8 cellular contexts compared by ENCODE assay signal in the genomic region with DNA sequence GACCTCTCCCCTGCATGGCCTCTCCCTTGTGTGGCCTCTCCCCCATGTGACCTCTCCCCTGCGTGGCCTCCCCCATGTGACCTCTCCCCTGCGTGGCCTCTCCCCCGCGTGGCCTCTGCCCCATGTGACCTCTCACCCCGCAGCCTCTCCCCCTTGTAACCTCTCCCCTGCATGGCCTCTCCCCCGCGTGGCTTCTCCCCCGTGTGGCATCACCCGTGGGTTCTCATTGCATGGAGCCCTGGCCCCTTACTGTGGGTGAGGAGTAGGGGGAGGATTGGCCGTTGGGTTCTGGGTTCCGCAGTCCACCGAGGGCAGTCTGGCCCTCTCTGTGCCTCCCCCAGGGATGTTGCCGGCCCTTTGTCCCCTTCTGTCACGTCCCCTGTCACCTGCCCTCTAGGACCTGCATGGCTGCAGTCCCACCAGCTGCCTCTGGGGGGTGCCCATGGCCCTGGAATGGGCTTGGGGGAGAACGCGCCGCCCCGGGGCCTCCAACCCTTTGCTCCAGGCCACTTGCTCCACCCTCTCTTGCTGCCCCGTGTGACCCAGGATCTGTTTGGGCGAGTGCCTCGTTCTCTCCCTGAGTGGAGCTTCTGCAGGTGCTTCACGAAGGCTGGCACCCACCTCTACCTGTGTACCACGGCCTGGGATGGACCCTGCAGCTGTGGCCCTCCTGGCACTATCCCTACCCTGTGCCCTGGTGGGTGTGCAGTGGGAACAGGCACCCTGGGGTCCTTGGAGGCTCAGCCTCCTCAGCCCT. TPM values are rescaled to one million over a fixed set of nuclear protein-coding genes. Genes with fewer than 3 reads are reported as not detected.
DNase-seq lines count a peak whose midpoint lies in the region; ATAC-seq and TF ChIP-seq lines count a peak whose summit lies in the region.

No MANE protein-coding gene starts in this region.

- peak; percentile 6 to 79 (median 48) for DNase-seq in C1 segment of cervical spinal cord (lab: John Stamatoyannopoulos, UW)
- peak; percentile 49 for DNase-seq in KG1 (lab: John Stamatoyannopoulos, UW)
- DNase-seq in Panc1 (ENCODE audit: low read depth, low spot score), result no peak
- peak; percentile 92 to 96 for DNase-seq in activated T-cell treated with anti-CD3 and anti-CD28 coated beads, Interleukin-2, amount 50 U/mL, for 72 hours
- peak; percentile 34 to 55 for DNase-seq in fibroblast of lung (ENCODE audit: low read depth in 2 of 2)
- peak; percentile 96 for DNase-seq in neural crest cell (ENCODE audit: low read depth, low spot score)
- peak; percentile 89 to 93 for DNase-seq in stimulated activated naive CD8-positive, alpha-beta T cell treated with anti-CD3 and anti-CD28 coated beads, Interleukin-15, amount 100 ng/mL, for 72 hours

- no peak overlapping the region for H3K9ac ChIP-seq in fibroblast of lung (ENCODE audit: insufficient read depth, low read length)

- in situ Hi-C loops in Panc1 (cut with HindIII; ENCODE audit: low pct_unique_long_range_greater_than_20kb, low sequenced_read_pairs), result no loop called here

- BruUV-seq in Panc1 (replicated peaks; lab: Mats Ljungman, UMichigan), result no TSS peak

- no peaks in the 10 kb centered on the region for H3K36me3 ChIP-seq in Panc1 (ENCODE audit: control insufficient read depth, insufficient read depth, low read length)
- peaks cover 1% of the 10 kb centered on the region for H3K36me3 ChIP-seq in fibroblast of lung (ENCODE audit: control insufficient read depth, insufficient read depth, low read length)

- intact Hi-C loops in Panc1 (cut with micrococcal nuclease; ENCODE audit: unreplicated experiment), result no loop called here

- no peak overlapping the region for H2AFZ ChIP-seq in fibroblast of lung (ENCODE audit: low read length)

- peaks cover 18% of the 10 kb centered on the region for H3K4me1 ChIP-seq in Panc1 (ENCODE audit: control insufficient read depth, insufficient read depth, low read length)
- H3K4me1 ChIP-seq in fibroblast of lung (ENCODE audit: control insufficient read depth, extremely low read depth, insufficient read depth, low read length), result peaks cover 4% of the 10 kb centered on the region

- H3K36me3 Mint-ChIP-seq in activated T-cell treated with anti-CD3 and anti-CD28 coated beads, Interleukin-2, amount 50 U/mL, for 72 hours (ENCODE audit: insufficient read depth in 2 of 2), result no peaks in the 10 kb centered on the region
- no peaks in the 10 kb centered on the region for H3K36me3 Mint-ChIP-seq in neural crest cell (ENCODE audit: low read depth)

- ATAC-seq in GM19463 (IDR thresholded peaks at IDR 0.05; ENCODE audit: unreplicated experiment) (peak; percentile 76), Panc1 (peak; percentile 79)
- peak; percentile 85 to 90 for ATAC-seq in activated T-cell treated with anti-CD3 and anti-CD28 coated beads, Interleukin-2, amount 50 U/mL, for 72 hours (replicated peaks in 1 of 2)
- peak; percentile 90 for ATAC-seq in stimulated activated naive CD8-positive, alpha-beta T cell treated with anti-CD3 and anti-CD28 coated beads, Interleukin-15, amount 100 ng/mL, for 72 hours

- H3K27me3 Mint-ChIP-seq in activated T-cell treated with anti-CD3 and anti-CD28 coated beads, Interleukin-2, amount 50 U/mL, for 72 hours (ENCODE audit: low read depth), result no peaks in the 10 kb centered on the region
- H3K27me3 Mint-ChIP-seq in neural crest cell (ENCODE audit: low read depth), result peaks cover 2% of the 10 kb centered on the region
- no peaks in the 10 kb centered on the region for H3K27me3 Mint-ChIP-seq in stimulated activated naive CD8-positive, alpha-beta T cell treated with anti-CD3 and anti-CD28 coated beads, Interleukin-15, amount 100 ng/mL, for 72 hours

- H3K4me2 ChIP-seq in fibroblast of lung (ENCODE audit: extremely low read depth, insufficient read depth, low read length), result peak overlapping the region; percentile 64

- no peaks in the 10 kb centered on the region for H4K20me1 ChIP-seq in fibroblast of lung (ENCODE audit: control insufficient read depth, extremely low read depth, insufficient read depth, low read length)

- H3K27me3 ChIP-seq in Panc1 (ENCODE audit: control insufficient read depth, insufficient read depth, low read length) (no peaks in the 10 kb centered on the region), fibroblast of lung (ENCODE audit: control insufficient read depth, insufficient read depth, low read length) (no peaks in the 10 kb centered on the region)

- no peaks in the 10 kb centered on the region for H3K9me3 Mint-ChIP-seq in activated T-cell treated with anti-CD3 and anti-CD28 coated beads, Interleukin-2, amount 50 U/mL, for 72 hours
- no peaks in the 10 kb centered on the region for H3K9me3 Mint-ChIP-seq in neural crest cell
- H3K9me3 Mint-ChIP-seq in stimulated activated naive CD8-positive, alpha-beta T cell treated with anti-CD3 and anti-CD28 coated beads, Interleukin-15, amount 100 ng/mL, for 72 hours, result no peaks in the 10 kb centered on the region

- POLR2A ChIA-PET in Panc1 (lab: Charles Lee), result no interaction called here

- H3K27ac ChIP-seq in Panc1 (ENCODE audit: low read length), result no peak overlapping the region
- H3K27ac ChIP-seq in fibroblast of lung (ENCODE audit: insufficient read depth, low read length), result no peak overlapping the region

- no peaks in the 10 kb centered on the region for H3K79me2 ChIP-seq in fibroblast of lung (ENCODE audit: control insufficient read depth, insufficient read depth, low read length)

- peak overlapping the region in 1 of 2 donors; percentile 13 for H3K4me3 Mint-ChIP-seq in activated T-cell treated with anti-CD3 and anti-CD28 coated beads, Interleukin-2, amount 50 U/mL, for 72 hours
- H3K4me3 Mint-ChIP-seq in neural crest cell, result no peak overlapping the region
- H3K4me3 Mint-ChIP-seq in stimulated activated naive CD8-positive, alpha-beta T cell treated with anti-CD3 and anti-CD28 coated beads, Interleukin-15, amount 100 ng/mL, for 72 hours, result no peak overlapping the region

- TF ChIP-seq CTCF in Panc1 (IDR thresholded peaks at IDR 0.05) (peak; percentile 90), fibroblast of lung (conservative IDR thresholded peaks at IDR 0.05 in 1 of 2, IDR thresholded peaks at IDR 0.05 in 1 of 2; ENCODE audit: low read depth in 1 of 2, low read length in 2 of 2) (peak; percentile 93 to 95), neural crest cell (conservative IDR thresholded peaks at IDR 0.05) (peak; percentile 90)

- CTCF ChIA-PET in Panc1 (lab: Charles Lee), result interaction anchor here (0.8 kb wide), 1 partner anchor 15 kb away, joined by 3 read pairs; no protein-coding TSS in a partner anchor

- no peak overlapping the region for H3K4me3 ChIP-seq in Panc1 (ENCODE audit: low read depth in 2 of 2, low read length in 2 of 2)
- H3K4me3 ChIP-seq in fibroblast of lung (replicated peaks in 1 of 4; ENCODE audit: control extremely low read depth in 1 of 4, insufficient read depth in 1 of 4, low read depth in 3 of 4, low read length in 4 of 4), result no peak overlapping the region

- H3K9me3 ChIP-seq in Panc1 (ENCODE audit: control insufficient read depth, insufficient read depth, low read depth, low read length) (no peaks in the 10 kb centered on the region), fibroblast of lung (ENCODE audit: control insufficient read depth, insufficient read depth, low read depth, low read length) (no peaks in the 10 kb centered on the region)

- peaks cover 12% of the 10 kb centered on the region for H3K4me1 Mint-ChIP-seq in activated T-cell treated with anti-CD3 and anti-CD28 coated beads, Interleukin-2, amount 50 U/mL, for 72 hours (ENCODE audit: low read depth)
- no peaks in the 10 kb centered on the region for H3K4me1 Mint-ChIP-seq in neural crest cell
- H3K4me1 Mint-ChIP-seq in stimulated activated naive CD8-positive, alpha-beta T cell treated with anti-CD3 and anti-CD28 coated beads, Interleukin-15, amount 100 ng/mL, for 72 hours, result peaks cover 34% of the 10 kb centered on the region

- no peak overlapping the region for H3K27ac Mint-ChIP-seq in activated T-cell treated with anti-CD3 and anti-CD28 coated beads, Interleukin-2, amount 50 U/mL, for 72 hours
- H3K27ac Mint-ChIP-seq in neural crest cell (ENCODE audit: unreplicated experiment), result no peak overlapping the region
- H3K27ac Mint-ChIP-seq in stimulated activated naive CD8-positive, alpha-beta T cell treated with anti-CD3 and anti-CD28 coated beads, Interleukin-15, amount 100 ng/mL, for 72 hours, result peak overlapping the region; percentile 30 to 95

RNA-seq across cellular contexts. Expression of a gene that starts 21.3 kb away (rescaled TPM):
- total RNA-seq in Panc1 (2021; ENCODE audit: unreplicated experiment), result 41.8 TPM
- polyA plus RNA-seq in Panc1 (2012; ENCODE audit: insufficient read length), result 45.9 TPM
- 10 to 100 TPM; 30.3 to 41.9 TPM for total RNA-seq in activated T-cell treated with anti-CD3 and anti-CD28 coated beads, Interleukin-2, amount 50 U/mL, for 72 hours
- total RNA-seq in fibroblast of lung, result 12.7 and 14.4 TPM in 2 replicates
- 8.6 and 14.0 TPM in 2 replicates for polyA plus RNA-seq in fibroblast of lung
- 16.9 and 26.7 TPM in 2 replicates for polyA plus RNA-seq in fibroblast of lung (2012)
- polyA minus RNA-seq in fibroblast of lung (ENCODE audit: low replicate concordance), result 15.7 and 56.9 TPM in 2 replicates
- 49.0 and 49.4 TPM in 2 replicates for total RNA-seq in neural crest cell

RNA-seq across cellular contexts. Expression of a gene that starts 34.6 kb away (rescaled TPM):
- total RNA-seq in Panc1 (2021; ENCODE audit: unreplicated experiment) (72.5 TPM), fibroblast of lung (9.8 and 24.8 TPM in 2 replicates), neural crest cell (37.1 and 40.9 TPM in 2 replicates)
- polyA plus RNA-seq in Panc1 (2012; ENCODE audit: insufficient read length), result 127 TPM
- total RNA-seq in activated T-cell treated with anti-CD3 and anti-CD28 coated beads, Interleukin-2, amount 50 U/mL, for 72 hours, result 10 to 100 TPM; 30.7 to 32.3 TPM
- polyA plus RNA-seq in fibroblast of lung, result 72.5 and 120 TPM in 2 replicates
- 94.6 and 141 TPM in 2 replicates for polyA plus RNA-seq in fibroblast of lung (2012)
- 22.9 and 26.3 TPM in 2 replicates for polyA minus RNA-seq in fibroblast of lung (ENCODE audit: low replicate concordance)

RNA-seq across cellular contexts. Expression of a gene that starts 54.3 kb away (rescaled TPM):
- 40.1 TPM for total RNA-seq in Panc1 (2021; ENCODE audit: unreplicated experiment)
- polyA plus RNA-seq in Panc1 (2012; ENCODE audit: insufficient read length), result 43.7 TPM
- total RNA-seq in activated T-cell treated with anti-CD3 and anti-CD28 coated beads, Interleukin-2, amount 50 U/mL, for 72 hours, result 10 to 100 TPM; 86.1 to 87.1 TPM
- total RNA-seq in fibroblast of lung, result 28.8 and 44.9 TPM in 2 replicates
- polyA plus RNA-seq in fibroblast of lung, result 29.4 and 39.0 TPM in 2 replicates
- polyA plus RNA-seq in fibroblast of lung (2012), result 42.0 and 55.7 TPM in 2 replicates
- polyA minus RNA-seq in fibroblast of lung (ENCODE audit: low replicate concordance), result 58.7 and 118 TPM in 2 replicates
- 37.3 and 40.3 TPM in 2 replicates for total RNA-seq in neural crest cell

Comparison
In these comparisons a context has a peak if more than half of its experiments do, and no peak if none do; other contexts are left out.
1. H3K27ac Mint-ChIP-seq: peak in stimulated activated naive CD8-positive, alpha-beta T cell treated with anti-CD3 and anti-CD28 coated beads, Interleukin-15, amount 100 ng/mL, for 72 hours (2 of 2); none in activated T-cell treated with anti-CD3 and anti-CD28 coated beads, Interleukin-2, amount 50 U/mL, for 72 hours (single experiment) and neural crest cell (single experiment).
2. Peak in every context shown above with its lines, with median percentiles within 50 percentile points of each other: ATAC-seq and CTCF ChIP-seq.